Comparison of ENCODE assay signal across 8 cellular contexts in the genomic region with DNA sequence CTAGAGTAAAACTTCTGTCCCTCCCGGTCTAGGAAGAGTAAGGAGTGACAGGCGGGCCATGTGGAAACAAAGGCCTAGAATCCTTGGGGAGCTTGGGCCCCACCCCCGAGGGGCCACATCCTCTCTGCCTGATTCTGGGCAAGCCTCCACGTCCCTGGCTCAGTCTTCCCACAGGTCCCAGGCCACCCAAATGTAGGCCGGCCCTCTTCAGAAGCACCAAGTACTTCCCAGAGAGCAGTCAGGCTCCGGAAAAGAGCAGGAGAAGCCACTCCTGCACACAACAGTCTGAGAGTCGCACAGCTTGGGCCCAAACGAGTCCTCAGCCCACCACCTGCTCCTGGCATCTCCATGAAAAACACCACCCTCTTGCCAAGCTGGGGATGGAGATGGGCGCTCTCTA. TPM values are rescaled to one million over a fixed set of nuclear protein-coding genes. Genes with fewer than 3 reads are reported as not detected.
DNase-seq lines count a peak whose midpoint lies in the region; ATAC-seq and TF ChIP-seq lines count a peak whose summit lies in the region.

No MANE protein-coding gene starts in this region.

- peaks cover 100% of the 10 kb centered on the region for H3K4me1 ChIP-seq in DOHH2 (ENCODE audit: control insufficient read depth, low read length)
- peaks cover 48 to 100% (median 92%) of the 10 kb centered on the region in 9 donors for H3K4me1 ChIP-seq in heart right ventricle

- peaks cover 75% of the 10 kb centered on the region for H3K79me2 ChIP-seq in DOHH2 (ENCODE audit: control insufficient read depth, low read length)

- H3K27me3 Mint-ChIP-seq in WTC11 (ENCODE audit: low read depth) = no peaks in the 10 kb centered on the region

- H3F3A ChIP-seq in DOHH2 (ENCODE audit: control insufficient read depth, insufficient read depth) = peaks cover 73% of the 10 kb centered on the region

- CTCF ChIA-PET in WTC11 (lab: Charles Lee) = interaction anchor here (0.6 to 7.2 kb wide), 6 partner anchors 14 to 1025 kb away, joined by 3 to 97 read pairs (median 8); a partner anchor contains a TSS

- WGBS in heart right ventricle, 2 donors = 30 to 48% methylated on average over 9 of the region's 9 CpGs

- POLR2A ChIA-PET in WTC11 (lab: Charles Lee) = interaction anchor here (1.0 kb wide), 1 partner anchor 15 kb away, joined by 3 read pairs; no protein-coding TSS in a partner anchor

- no peak overlapping the region for H3K4me3 Mint-ChIP-seq in WTC11

- H3K9me3 ChIP-seq in DOHH2 (ENCODE audit: control insufficient read depth, insufficient read depth, low read length) (no peaks in the 10 kb centered on the region), heart right ventricle (no peaks in the 10 kb centered on the region)

- H3K4me2 ChIP-seq in DOHH2 (ENCODE audit: low read length) = peak overlapping the region; percentile 84

- H4K20me1 ChIP-seq in DOHH2 (ENCODE audit: control insufficient read depth, insufficient read depth, low read depth, low read length) = no peaks in the 10 kb centered on the region

- H3K36me3 ChIP-seq in DOHH2 (ENCODE audit: control insufficient read depth, low read length) = peaks cover 66% of the 10 kb centered on the region
- peaks cover 0 to 42% (median 11%) of the 10 kb centered on the region in 9 donors for H3K36me3 ChIP-seq in heart right ventricle

- H3K4me3 ChIP-seq in DOHH2 (ENCODE audit: low read length) (peak overlapping the region; percentile 71), heart right ventricle (peak overlapping the region in 7 of 10 donors; percentile 0 to 36 (median 19)), skin epidermis (no peak overlapping the region)

- H3K9me2 ChIP-seq in DOHH2 (replicated peaks; ENCODE audit: control insufficient read depth, low read length) = no peaks in the 10 kb centered on the region

- H3K27me3 ChIP-seq in DOHH2 (ENCODE audit: control insufficient read depth, low read length) = no peaks in the 10 kb centered on the region
- no peaks in the 10 kb centered on the region for H3K27me3 ChIP-seq in heart right ventricle

- intact Hi-C loops in heart right ventricle (cut with DNase I) = no loop called here

- DNase-seq in WTC11 (ENCODE audit: low spot score) (no peak), heart right ventricle (peak; percentile 75 to 82), NCI-H2227 (lab: John Stamatoyannopoulos, UW; ENCODE audit: unreplicated experiment) (no peak), pons (ENCODE audit: low spot score) (no peak)

- H3K4me1 Mint-ChIP-seq in WTC11 = peaks cover 17% of the 10 kb centered on the region

- peak overlapping the region; percentile 96 for H3K27ac ChIP-seq in DOHH2 (ENCODE audit: low read depth, low read length)
- peak overlapping the region; percentile 76 to 96 (median 94) for H3K27ac ChIP-seq in heart right ventricle
- H3K27ac ChIP-seq in skin epidermis = peak overlapping the region in 20 of 21 experiments; percentile 44 to 93 (median 84)

- TF ChIP-seq CTCF in DOHH2 (IDR thresholded peaks at IDR 0.05; ENCODE audit: low read depth, low read length, poor library complexity, severe bottlenecking) (no peak), WTC11 (IDR thresholded peaks at IDR 0.05) (no peak), heart right ventricle (IDR thresholded peaks at IDR 0.05) (no peak)

- no peaks in the 10 kb centered on the region for H3K9me3 Mint-ChIP-seq in WTC11

- H3K27ac Mint-ChIP-seq in WTC11 = peak overlapping the region; percentile 53; the same call in 1 of the 2 replicates

- no peaks in the 10 kb centered on the region; the same call in 1 of the 2 replicates for H3K36me3 Mint-ChIP-seq in WTC11

- no peak for ATAC-seq in WTC11
- peak; percentile 0 to 51 (median 37) for ATAC-seq in heart right ventricle
- no peak for ATAC-seq in HG03045 (IDR thresholded peaks at IDR 0.05; ENCODE audit: unreplicated experiment)
- ATAC-seq in GM18861 (IDR thresholded peaks at IDR 0.05; ENCODE audit: unreplicated experiment) = no peak

TF ChIP-seq in WTC11, 78 proteins besides CTCF, POLR2A, EP300 and RAD21 (continues in another document):
- TF ChIP-seq MYBL2 (CRISPR knock-in tag; IDR thresholded peaks at IDR 0.05) = no peak
- no peak for TF ChIP-seq ETV6 (CRISPR knock-in tag; IDR thresholded peaks at IDR 0.05)
- TF ChIP-seq, protein P1, sequence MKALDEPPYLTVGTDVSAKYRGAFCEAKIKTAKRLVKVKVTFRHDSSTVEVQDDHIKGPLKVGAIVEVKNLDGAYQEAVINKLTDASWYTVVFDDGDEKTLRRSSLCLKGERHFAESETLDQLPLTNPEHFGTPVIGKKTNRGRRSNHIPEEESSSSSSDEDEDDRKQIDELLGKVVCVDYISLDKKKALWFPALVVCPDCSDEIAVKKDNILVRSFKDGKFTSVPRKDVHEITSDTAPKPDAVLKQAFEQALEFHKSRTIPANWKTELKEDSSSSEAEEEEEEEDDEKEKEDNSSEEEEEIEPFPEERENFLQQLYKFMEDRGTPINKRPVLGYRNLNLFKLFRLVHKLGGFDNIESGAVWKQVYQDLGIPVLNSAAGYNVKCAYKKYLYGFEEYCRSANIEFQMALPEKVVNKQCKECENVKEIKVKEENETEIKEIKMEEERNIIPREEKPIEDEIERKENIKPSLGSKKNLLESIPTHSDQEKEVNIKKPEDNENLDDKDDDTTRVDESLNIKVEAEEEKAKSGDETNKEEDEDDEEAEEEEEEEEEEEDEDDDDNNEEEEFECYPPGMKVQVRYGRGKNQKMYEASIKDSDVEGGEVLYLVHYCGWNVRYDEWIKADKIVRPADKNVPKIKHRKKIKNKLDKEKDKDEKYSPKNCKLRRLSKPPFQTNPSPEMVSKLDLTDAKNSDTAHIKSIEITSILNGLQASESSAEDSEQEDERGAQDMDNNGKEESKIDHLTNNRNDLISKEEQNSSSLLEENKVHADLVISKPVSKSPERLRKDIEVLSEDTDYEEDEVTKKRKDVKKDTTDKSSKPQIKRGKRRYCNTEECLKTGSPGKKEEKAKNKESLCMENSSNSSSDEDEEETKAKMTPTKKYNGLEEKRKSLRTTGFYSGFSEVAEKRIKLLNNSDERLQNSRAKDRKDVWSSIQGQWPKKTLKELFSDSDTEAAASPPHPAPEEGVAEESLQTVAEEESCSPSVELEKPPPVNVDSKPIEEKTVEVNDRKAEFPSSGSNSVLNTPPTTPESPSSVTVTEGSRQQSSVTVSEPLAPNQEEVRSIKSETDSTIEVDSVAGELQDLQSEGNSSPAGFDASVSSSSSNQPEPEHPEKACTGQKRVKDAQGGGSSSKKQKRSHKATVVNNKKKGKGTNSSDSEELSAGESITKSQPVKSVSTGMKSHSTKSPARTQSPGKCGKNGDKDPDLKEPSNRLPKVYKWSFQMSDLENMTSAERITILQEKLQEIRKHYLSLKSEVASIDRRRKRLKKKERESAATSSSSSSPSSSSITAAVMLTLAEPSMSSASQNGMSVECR (CRISPR knock-in tag; IDR thresholded peaks at IDR 0.05; ENCODE audit: borderline replicate concordance) = no peak
- no peak for TF ChIP-seq PRRX2 (CRISPR knock-in tag; IDR thresholded peaks at IDR 0.05)
- TF ChIP-seq ZNF138 (CRISPR knock-in tag; conservative IDR thresholded peaks at IDR 0.05) = no peak
- TF ChIP-seq, protein P2, sequence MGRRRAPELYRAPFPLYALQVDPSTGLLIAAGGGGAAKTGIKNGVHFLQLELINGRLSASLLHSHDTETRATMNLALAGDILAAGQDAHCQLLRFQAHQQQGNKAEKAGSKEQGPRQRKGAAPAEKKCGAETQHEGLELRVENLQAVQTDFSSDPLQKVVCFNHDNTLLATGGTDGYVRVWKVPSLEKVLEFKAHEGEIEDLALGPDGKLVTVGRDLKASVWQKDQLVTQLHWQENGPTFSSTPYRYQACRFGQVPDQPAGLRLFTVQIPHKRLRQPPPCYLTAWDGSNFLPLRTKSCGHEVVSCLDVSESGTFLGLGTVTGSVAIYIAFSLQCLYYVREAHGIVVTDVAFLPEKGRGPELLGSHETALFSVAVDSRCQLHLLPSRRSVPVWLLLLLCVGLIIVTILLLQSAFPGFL (CRISPR knock-in tag; IDR thresholded peaks at IDR 0.05; ENCODE audit: borderline replicate concordance) = no peak
- no peak for TF ChIP-seq EMX1 (CRISPR knock-in tag; IDR thresholded peaks at IDR 0.05)

RNA-seq across cellular contexts. Expression of a gene that starts 15.5 kb away (rescaled TPM):
- 29.9 to 38.1 TPM (median 35.2 TPM) in 3 replicates for total RNA-seq in WTC11 (2021)
- total RNA-seq in heart right ventricle = 10 to 100 TPM; 30.7 to 73.1 (median 43.9) TPM
- polyA plus RNA-seq in heart right ventricle = 10 to 100 TPM; 26.0 to 39.7 TPM

RNA-seq across cellular contexts. Expression of a gene that starts 18.5 kb away (rescaled TPM):
- total RNA-seq in WTC11 (2021) = 14.9 to 21.6 TPM (median 17.3 TPM) in 3 replicates
- total RNA-seq in heart right ventricle = 1 to 10 TPM in 1 of 10 donors, under 1 TPM in 9; 0.04 to 1.3 (median 0.27) TPM
- under 1 TPM; 0.17 to 0.37 TPM for polyA plus RNA-seq in heart right ventricle

RNA-seq across cellular contexts. Expression of a gene that starts 52.6 kb away (rescaled TPM):
- 47.1 to 53.3 TPM (median 51.2 TPM) in 3 replicates for total RNA-seq in WTC11 (2021)
- total RNA-seq in heart right ventricle = 10 to 100 TPM in 2 of 10 donors, 1 to 10 TPM in 8; 5.8 to 12.5 (median 8.1) TPM
- polyA plus RNA-seq in heart right ventricle = 10 to 100 TPM in 1 of 2 donors, 1 to 10 TPM in 1; 9.9 to 10.7 TPM

RNA-seq across cellular contexts. Expression of a gene that starts 54.1 kb away (rescaled TPM):
- total RNA-seq in WTC11 (2021) (25.2 to 31.4 TPM (median 27.6 TPM) in 3 replicates), heart right ventricle (10 to 100 TPM; 12.4 to 17.7 (median 16.0) TPM)
- polyA plus RNA-seq in heart right ventricle = 10 to 100 TPM; 14.8 to 18.6 TPM

RNA-seq across cellular contexts. Expression of a gene that starts 59.9 kb away (rescaled TPM):
- total RNA-seq in WTC11 (2021) (24.5 to 31.6 TPM (median 28.3 TPM) in 3 replicates), heart right ventricle (10 to 100 TPM in 2 of 10 donors, 1 to 10 TPM in 8; 4.6 to 11.3 (median 8.1) TPM)
- 10 to 100 TPM in 1 of 2 donors, 1 to 10 TPM in 1; 7.8 to 19.9 TPM for polyA plus RNA-seq in heart right ventricle

Comparison
In these comparisons a context has a peak if more than half of its experiments do, and no peak if none do; other contexts are left out.
1. H3K4me3 ChIP-seq: peak in DOHH2 (single experiment) and heart right ventricle (7 of 10); none in skin epidermis (0 of 7).
2. ATAC-seq: peak in heart right ventricle (8 of 8); none in WTC11 (single experiment), HG03045 (single experiment) and GM18861 (single experiment).
3. DNase-seq: peak in heart right ventricle (2 of 2); none in WTC11 (single experiment), NCI-H2227 (single experiment) and pons (single experiment).
4. Peak in every context shown above with its lines, with median percentiles within 50 percentile points of each other: H3K27ac ChIP-seq.